Comparison of ENCODE assay signal across 16 cellular contexts in the genomic region with DNA sequence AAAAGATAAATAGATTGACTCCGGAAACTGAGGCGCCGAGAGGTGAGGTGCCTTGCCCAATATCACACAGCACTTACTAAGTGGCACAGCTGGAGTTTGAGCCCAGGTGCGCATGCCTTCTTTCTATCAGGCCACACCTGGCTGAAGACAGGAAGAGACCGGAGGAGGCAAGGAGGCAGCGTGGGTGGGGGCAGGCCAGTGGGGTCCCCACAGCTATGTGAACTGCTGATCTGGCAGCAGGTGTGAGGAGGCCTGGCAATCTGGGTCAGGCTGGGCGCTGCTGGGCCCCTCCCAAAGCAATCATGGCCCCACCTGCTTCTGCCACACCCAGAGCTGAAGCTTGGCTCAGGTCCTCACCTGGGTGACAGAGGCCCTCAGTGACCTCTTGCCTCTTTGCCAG. TPM values are rescaled to one million over a fixed set of nuclear protein-coding genes. Genes with fewer than 3 reads are reported as not detected.
DNase-seq lines count a peak whose midpoint lies in the region; ATAC-seq and TF ChIP-seq lines count a peak whose summit lies in the region.
"Had no signal": no experiment of that assay in that cellular context is flagged by ENCODE, and none has a peak within 500 bp of the region (broad histone marks: within the 10 kb centered on the region; RNA-seq: fewer than 3 reads in every experiment).

No MANE protein-coding gene starts in this region.

- no peak for TF ChIP-seq CTCF in Peyer's patch (IDR thresholded peaks at IDR 0.05)

- peaks cover 16% of the 10 kb centered on the region for H3K4me1 Mint-ChIP-seq in activated T-cell treated with anti-CD3 and anti-CD28 coated beads, Interleukin-2, amount 50 U/mL, for 4 hours (ENCODE audit: low read depth)

- 68% methylated on average over 7 of the region's 7 CpGs for WGBS in thymus

- H3K4me3 Mint-ChIP-seq in activated T-cell treated with anti-CD3 and anti-CD28 coated beads, Interleukin-2, amount 50 U/mL, for 4 hours = no peak overlapping the region
- H3K4me3 Mint-ChIP-seq: brain had no signal

- H3K9me3 ChIP-seq in Peyer's patch (no peaks in the 10 kb centered on the region), thymus (ENCODE audit: control insufficient read depth) (no peaks in the 10 kb centered on the region)
- H3K9me3 ChIP-seq: tibial artery had no signal

- H3K36me3 ChIP-seq in Peyer's patch = peaks cover 0 to 73% (median 0%) of the 10 kb centered on the region in 3 donors
- H3K36me3 ChIP-seq in thymus (ENCODE audit: control insufficient read depth, insufficient read depth) = peaks cover 48% of the 10 kb centered on the region

- H3K9me3 Mint-ChIP-seq in activated T-cell treated with anti-CD3 and anti-CD28 coated beads, Interleukin-2, amount 50 U/mL, for 4 hours = no peaks in the 10 kb centered on the region
- H3K9me3 Mint-ChIP-seq: brain had no signal

- no peak for DNase-seq in activated T-cell treated with anti-CD3 and anti-CD28 coated beads, Interleukin-2, amount 50 U/mL, for 4 hours
- DNase-seq in activated T-cell treated with anti-CD3 and anti-CD28 coated beads, Interleukin-2, amount 50 U/mL, for 48 hours = no peak
- DNase-seq in Peyer's patch (peak; percentile 38 to 92 (median 91)), NCI-H2227 (lab: John Stamatoyannopoulos, UW; ENCODE audit: unreplicated experiment) (no peak), Kasumi-1 (lab: John Stamatoyannopoulos, UW) (no peak), SHP77 treated with DMSO at 0.1 percent for 48 hours (lab: John Stamatoyannopoulos, UW) (no peak)
- DNase-seq: activated T-cell treated with anti-CD3 and anti-CD28 coated beads for 4 hours, kidney glomerular epithelial cell, MV-4-11, NCI-H446, tibial artery had no signal

- peak overlapping the region; percentile 59 to 90 (median 70) for H3K27ac ChIP-seq in Peyer's patch
- peak overlapping the region; percentile 36 for H3K27ac ChIP-seq in thymus (ENCODE audit: low read depth)
- H3K27ac ChIP-seq: tibial artery had no signal

- no peaks in the 10 kb centered on the region for H3K27me3 Mint-ChIP-seq in activated T-cell treated with anti-CD3 and anti-CD28 coated beads, Interleukin-2, amount 50 U/mL, for 4 hours (ENCODE audit: low read depth)
- H3K27me3 Mint-ChIP-seq: brain had no signal

- peak; percentile 16 to 31 for ATAC-seq in activated T-cell treated with anti-CD3 and anti-CD28 coated beads, Interleukin-2, amount 50 U/mL, for 4 hours
- peak; percentile 66 for ATAC-seq in esophagus mucosa
- ATAC-seq: Right ventricle myocardium inferior had no signal

- peaks cover 0 to 67% (median 13%) of the 10 kb centered on the region in 4 donors for H3K4me1 ChIP-seq in Peyer's patch
- peaks cover 13% of the 10 kb centered on the region for H3K4me1 ChIP-seq in thymus (ENCODE audit: control insufficient read depth, insufficient read depth, low read length)

- TF ChIP-seq POLR2A in Peyer's patch (IDR thresholded peaks at IDR 0.05) = peak in 1 of 2 donors; percentile 65

- H3K27me3 ChIP-seq in Peyer's patch = no peaks in the 10 kb centered on the region
- no peaks in the 10 kb centered on the region for H3K27me3 ChIP-seq in thymus (ENCODE audit: control insufficient read depth, insufficient read depth)
- H3K27me3 ChIP-seq: tibial artery had no signal

- peaks cover 2% of the 10 kb centered on the region for H3K36me3 Mint-ChIP-seq in activated T-cell treated with anti-CD3 and anti-CD28 coated beads, Interleukin-2, amount 50 U/mL, for 4 hours (ENCODE audit: insufficient read depth)

- H3K4me3 ChIP-seq in Peyer's patch (no peak overlapping the region), thymus (ENCODE audit: low read length) (no peak overlapping the region)
- H3K4me3 ChIP-seq: tibial artery had no signal

RNA-seq across cellular contexts. Expression of gene GDPD3, which starts 1.9 kb away (rescaled TPM):
- total RNA-seq in activated T-cell treated with anti-CD3 and anti-CD28 coated beads, Interleukin-2, amount 50 U/mL, for 4 hours = 1 to 10 TPM in 2 of 3 donors, under 1 TPM in 1; 0.76 to 3.3 (median 2.7) TPM
- total RNA-seq in Peyer's patch (10 to 100 TPM in 3 of 4 donors, 1 to 10 TPM in 1; 9.1 to 25.6 (median 14.6) TPM), esophagus mucosa (85.3 TPM)
- 24.2 TPM for polyA plus RNA-seq in thymus

RNA-seq across cellular contexts. Expression of gene MAPK3, which starts 7.8 kb away (rescaled TPM):
- total RNA-seq in activated T-cell treated with anti-CD3 and anti-CD28 coated beads, Interleukin-2, amount 50 U/mL, for 4 hours = 10 to 100 TPM; 29.1 to 37.5 (median 32.6) TPM
- total RNA-seq in Peyer's patch (100 to 1,000 TPM; 131 to 249 (median 191) TPM), esophagus mucosa (126 TPM)
- polyA plus RNA-seq in thymus = 43.9 TPM

RNA-seq across cellular contexts. Expression of gene YPEL3, which starts 19.2 kb away (rescaled TPM):
- 1 to 10 TPM; 4.4 to 7.2 (median 6.1) TPM for total RNA-seq in activated T-cell treated with anti-CD3 and anti-CD28 coated beads, Interleukin-2, amount 50 U/mL, for 4 hours
- total RNA-seq in Peyer's patch (100 to 1,000 TPM in 2 of 4 donors, 10 to 100 TPM in 2; 85.8 to 144 (median 113) TPM), esophagus mucosa (22.8 TPM)
- polyA plus RNA-seq in thymus = 231 TPM

RNA-seq across cellular contexts. Expression of gene TBX6, which starts 23.5 kb away (rescaled TPM):
- total RNA-seq in activated T-cell treated with anti-CD3 and anti-CD28 coated beads, Interleukin-2, amount 50 U/mL, for 4 hours = under 1 TPM; 0.33 to 0.87 (median 0.48) TPM
- total RNA-seq in Peyer's patch = 1 to 10 TPM in 3 of 4 donors, under 1 TPM in 1; 0.53 to 3.4 (median 2.2) TPM
- total RNA-seq in esophagus mucosa = 3.6 TPM
- polyA plus RNA-seq in thymus = 2.6 TPM
- polyA plus RNA-seq: neural cell had no signal

RNA-seq across cellular contexts. Expression of gene PPP4C, which starts 39.4 kb away (rescaled TPM):
- total RNA-seq in activated T-cell treated with anti-CD3 and anti-CD28 coated beads, Interleukin-2, amount 50 U/mL, for 4 hours = 100 to 1,000 TPM; 147 to 164 (median 152) TPM
- total RNA-seq in Peyer's patch (10 to 100 TPM; 43.7 to 79.4 (median 56.6) TPM), esophagus mucosa (112 TPM)
- polyA plus RNA-seq in thymus = 106 TPM

Comparison
In these comparisons a context has a peak if more than half of its experiments do, and no peak if none do; other contexts are left out.
1. DNase-seq: peak in Peyer's patch (3 of 3); none in activated T-cell treated with anti-CD3 and anti-CD28 coated beads, Interleukin-2, amount 50 U/mL, for 4 hours (single experiment), activated T-cell treated with anti-CD3 and anti-CD28 coated beads, Interleukin-2, amount 50 U/mL, for 48 hours (0 of 2), NCI-H2227 (single experiment), Kasumi-1 (0 of 2) and SHP77 treated with DMSO at 0.1 percent for 48 hours (single experiment).